In genomic region chr12:124550123-124551089, GRCh38 we compare ENCODE assay signal across 9 cellular contexts. TPM values are rescaled to one million over a fixed set of nuclear protein-coding genes. Genes with fewer than 3 reads are reported as not detected.
DNase-seq lines count a peak whose midpoint lies in the region; ATAC-seq, FAIRE-seq and TF ChIP-seq lines count a peak whose summit lies in the region.
"Had no signal": no experiment of that assay in that cellular context is flagged by ENCODE, and none has a peak within 500 bp of the region (broad histone marks: within the 10 kb centered on the region; RNA-seq: fewer than 3 reads in every experiment).

No MANE protein-coding gene starts in this region.

- peak overlapping the region in 1 of 2 donors; percentile 6 for H3K9ac ChIP-seq in mucosa of rectum (ENCODE audit: low read depth in 1 of 2, low read length in 2 of 2)

- H3K27me3 ChIP-seq in cardiac muscle cell: no peaks in the 10 kb centered on the region
- H3K27me3 ChIP-seq in bronchial epithelial cell (ENCODE audit: control insufficient read depth, insufficient read depth, low read length): no peaks in the 10 kb centered on the region
- no peaks in the 10 kb centered on the region for H3K27me3 ChIP-seq in mucosa of rectum (ENCODE audit: control insufficient read depth in 2 of 2, insufficient read depth in 2 of 2, low read length in 2 of 2)
- H3K27me3 ChIP-seq in vagina: no peaks in the 10 kb centered on the region

- FAIRE-seq in bronchial epithelial cell (lab: Jason Lieb, UNC): no peak

- H3K4me3 ChIP-seq in cardiac muscle cell (no peak overlapping the region), bronchial epithelial cell (ENCODE audit: low read depth, low read length) (no peak overlapping the region), mucosa of rectum (ENCODE audit: low read length in 2 of 2) (no peak overlapping the region), vagina (no peak overlapping the region)

- peaks cover 14% of the 10 kb centered on the region for H3K36me3 Mint-ChIP-seq in effector memory CD8-positive, alpha-beta T cell (ENCODE audit: insufficient read depth)

- no peaks in the 10 kb centered on the region for H3K27me3 Mint-ChIP-seq in effector memory CD8-positive, alpha-beta T cell

- peak overlapping the region in 1 of 2 donors; percentile 12 for H3K27ac Mint-ChIP-seq in effector memory CD8-positive, alpha-beta T cell

- H3K9me3 Mint-ChIP-seq in effector memory CD8-positive, alpha-beta T cell: no peaks in the 10 kb centered on the region

- no peak for TF ChIP-seq POLR2A in vagina (IDR thresholded peaks at IDR 0.05)

- H3K36me3 ChIP-seq in cardiac muscle cell: no peaks in the 10 kb centered on the region
- peaks cover 1% of the 10 kb centered on the region for H3K36me3 ChIP-seq in bronchial epithelial cell (ENCODE audit: control insufficient read depth, insufficient read depth, low read length)
- no peaks in the 10 kb centered on the region for H3K36me3 ChIP-seq in mucosa of rectum (ENCODE audit: control insufficient read depth in 2 of 2, insufficient read depth in 2 of 2, low read length in 2 of 2)
- no peaks in the 10 kb centered on the region for H3K36me3 ChIP-seq in vagina

- no peak overlapping the region for H3K4me3 Mint-ChIP-seq in effector memory CD8-positive, alpha-beta T cell

- intact Hi-C loops in cardiac septum (cut with DNase I) (loop anchor here (5.0 kb wide), 1 partner anchor 33 kb away; no protein-coding TSS in a partner anchor), vagina (cut with DNase I) (no loop called here)

- no peaks in the 10 kb centered on the region for H3K9me3 ChIP-seq in cardiac muscle cell (ENCODE audit: low read depth)
- no peaks in the 10 kb centered on the region for H3K9me3 ChIP-seq in mucosa of rectum (ENCODE audit: control insufficient read depth in 2 of 2, low read length in 2 of 2)
- no peaks in the 10 kb centered on the region for H3K9me3 ChIP-seq in vagina

- DNase-seq in cardiac muscle cell (ENCODE audit: low read depth in 1 of 2, low spot score in 1 of 2) (no peak), cardiac septum (ENCODE audit: low spot score) (no peak), bronchial epithelial cell (ENCODE audit: low read depth) (peak; percentile 44), vagina (ENCODE audit: extremely low spot score in 2 of 2) (no peak)
- no peak for DNase-seq in activated CD8-positive, alpha-beta memory T cell treated with anti-CD3 and anti-CD28 coated beads for 24 hours
- no peak for DNase-seq in effector memory CD8-positive, alpha-beta T cell
- DNase-seq: NCI-H2081 treated with DMSO at 0.1 percent for 48 hours had no signal

- ATAC-seq in effector memory CD8-positive, alpha-beta T cell (replicated peaks): no peak
- ATAC-seq in HG02588 (IDR thresholded peaks at IDR 0.05; ENCODE audit: unreplicated experiment): no peak

- H3K4me1 ChIP-seq in cardiac muscle cell (ENCODE audit: low read depth) (peaks cover 54% of the 10 kb centered on the region), mucosa of rectum (ENCODE audit: control insufficient read depth in 2 of 2, insufficient read depth in 2 of 2, low read length in 2 of 2) (peaks cover 20 to 36% of the 10 kb centered on the region in 2 donors), vagina (peaks cover 84% of the 10 kb centered on the region)

- TF ChIP-seq CTCF in cardiac muscle cell (IDR thresholded peaks at IDR 0.05; ENCODE audit: low read depth, low read length) (no peak), bronchial epithelial cell (IDR thresholded peaks at IDR 0.05; ENCODE audit: insufficient read depth, low read length, severe bottlenecking) (no peak), vagina (IDR thresholded peaks at IDR 0.05) (no peak)

- peaks cover 46 to 58% of the 10 kb centered on the region in 2 donors for H3K4me1 Mint-ChIP-seq in effector memory CD8-positive, alpha-beta T cell (ENCODE audit: low read depth in 2 of 2)

- H3K27ac ChIP-seq in cardiac muscle cell (peak overlapping the region; percentile 90), mucosa of rectum (ENCODE audit: low read depth in 2 of 2, low read length in 2 of 2) (peak overlapping the region; percentile 38 to 48), vagina (peak overlapping the region; percentile 78)

RNA-seq across cellular contexts. Expression of gene NCOR2, which starts 17.0 kb away (rescaled TPM):
- total RNA-seq in cardiac muscle cell (57.4 and 113 TPM in 2 replicates), cardiac septum (159 TPM), bronchial epithelial cell (20.1 and 20.3 TPM in 2 replicates), vagina (120 TPM)
- 98.5 and 153 TPM in 2 replicates for polyA plus RNA-seq in cardiac muscle cell
